ENCODE assay signal across 29 cellular contexts in the genomic region with DNA sequence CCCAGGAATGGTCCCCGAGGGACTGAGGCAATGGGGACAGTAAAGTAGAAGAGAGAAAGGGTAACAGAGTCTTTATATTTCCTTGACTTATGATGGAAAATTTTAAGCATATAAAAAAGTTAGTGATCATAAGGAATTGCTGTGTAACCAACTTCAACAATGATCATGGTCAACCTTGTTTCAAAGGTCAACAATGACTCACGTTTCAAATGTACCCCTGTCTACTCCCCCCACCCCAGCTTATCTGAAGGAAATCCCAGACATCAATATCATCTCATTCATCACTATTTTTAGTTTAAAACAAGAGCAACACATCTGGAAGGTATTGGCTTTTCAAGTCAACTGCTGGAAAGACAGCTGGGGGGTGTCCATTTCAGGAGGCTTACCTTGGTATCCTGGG.
DNase-seq lines count a peak whose midpoint lies in the region; ATAC-seq and TF ChIP-seq lines count a peak whose summit lies in the region.
"Had no signal": no experiment of that assay in that cellular context is flagged by ENCODE, and none has a peak within 500 bp of the region (broad histone marks: within the 10 kb centered on the region; RNA-seq: fewer than 3 reads in every experiment).

No MANE protein-coding gene starts in this region.

- H3K9me3 Mint-ChIP-seq in Calu3 (ENCODE audit: low read depth, unreplicated experiment) (no peaks in the 10 kb centered on the region), mesothelial cell of epicardium (no peaks in the 10 kb centered on the region)
- H3K9me3 Mint-ChIP-seq: activated T-helper 2 cell treated with anti-CD3 and anti-CD28 coated beads, Interferon-gamma antibody, Interleukin-2, Interleukin-4, amounts not matched to agents 10 μg/mL and 5 μg/mL and 100 μg/mL, durations not matched to agents 14 hours and 24 hours and 36 hours; CD4-positive, CD25-positive, alpha-beta regulatory T cell; IgD-negative memory B cell; naive B cell; T-helper 2 cell treated with Interferon-gamma antibody and Interleukin-4, amounts not matched to agents 5 μg/mL and 100 μg/mL, for 36 hours had no signal

- H3K36me3 ChIP-seq in BLaER1 (peaks cover 100% of the 10 kb centered on the region), adrenal gland (replicated peaks in 1 of 2) (peaks cover 0 to 83% of the 10 kb centered on the region in 2 donors)

- no peak for TF ChIP-seq CTCF in Calu3 (IDR thresholded peaks at IDR 0.05; ENCODE audit: unreplicated experiment)
- TF ChIP-seq CTCF in adrenal gland (IDR thresholded peaks at IDR 0.05) = no peak
- TF ChIP-seq CTCF in mesothelial cell of epicardium (IDR thresholded peaks at IDR 0.05; ENCODE audit: unreplicated experiment) = no peak

- TF ChIP-seq POLR2A in adrenal gland (IDR thresholded peaks at IDR 0.05) = no peak

- H4K20me1 ChIP-seq in BLaER1 = no peaks in the 10 kb centered on the region

- intact Hi-C loops in Calu3 (cut with micrococcal nuclease; ENCODE audit: unreplicated experiment) = loop anchor here (5.0 kb wide), 1 partner anchor 46 kb away; no protein-coding TSS in a partner anchor
- intact Hi-C loops in adrenal gland (cut with DNase I) = no loop called here

- H3K36me3 Mint-ChIP-seq in Calu3 (ENCODE audit: insufficient read depth, unreplicated experiment) (peaks cover 77% of the 10 kb centered on the region), mesothelial cell of epicardium (peaks cover 51% of the 10 kb centered on the region)
- H3K36me3 Mint-ChIP-seq: IgD-negative memory B cell had no signal

- 32 to 57% (median 40%) methylated on average over 2 of the region's 2 CpGs for WGBS in adrenal gland, 4 donors

- no peak for ATAC-seq in GM19463 (IDR thresholded peaks at IDR 0.05; ENCODE audit: unreplicated experiment)
- ATAC-seq: activated CD8-positive, alpha-beta memory T cell treated with anti-CD3 and anti-CD28 coated beads, Interleukin-2, amount 10 ng/mL, durations not matched to agents 7 days and 5 days; heart left ventricle; SK-N-SH treated with all-trans-retinoic acid at 6 μM for 48 hours had no signal

- BruUV-seq in Calu3 (replicated peaks; lab: Mats Ljungman, UMichigan) = no TSS peak

- no peak overlapping the region for H3K4me2 ChIP-seq in BLaER1

- DNase-seq in Calu3 (no peak), adrenal gland (no peak), mesothelial cell of epicardium (ENCODE audit: low spot score in 2 of 2, unreplicated experiment in 2 of 2) (no peak), NCI-H748 treated with DMSO at 0.1 percent for 48 hours (lab: John Stamatoyannopoulos, UW) (no peak), retina (no peak)
- DNase-seq: activated CD4-positive, alpha-beta T cell treated with anti-CD3 and anti-CD28 coated beads for 48 hours; activated CD8-positive, alpha-beta memory T cell treated with anti-CD3 and anti-CD28 coated beads, Interleukin-2, amount 10 ng/mL, durations not matched to agents 7 days and 5 days; amygdala; CD4-positive, CD25-positive, alpha-beta regulatory T cell; central memory CD4-positive, alpha-beta T cell; dorsolateral prefrontal cortex; heart left ventricle; mesendoderm; naive B cell; NCI-H1105 treated with DMSO at 0.1 percent for 48 hours; NCI-H2081 treated with DMSO at 0.1 percent for 48 hours; NCI-H345; NCI-H774; occipital lobe; stimulated activated CD4-positive, alpha-beta T cell treated with anti-CD3 and anti-CD28 coated beads, Interleukin-4, amount 100 ng/mL, for 24 hours; stimulated activated naive CD4-positive, alpha-beta T cell treated with Interleukin-2 at 50 U/mL for 16 hours; thyroid gland had no signal

- H3K4me1 Mint-ChIP-seq in Calu3 (ENCODE audit: low read depth, unreplicated experiment) = peaks cover 14% of the 10 kb centered on the region
- no peaks in the 10 kb centered on the region for H3K4me1 Mint-ChIP-seq in mesothelial cell of epicardium
- H3K4me1 Mint-ChIP-seq: activated CD8-positive, alpha-beta memory T cell treated with anti-CD3 and anti-CD28 coated beads, Interleukin-2, amount 10 ng/mL, durations not matched to agents 7 days and 5 days; CD4-positive, CD25-positive, alpha-beta regulatory T cell; naive B cell had no signal

- H3K9ac ChIP-seq in BLaER1 = peak overlapping the region; percentile 19; the same call in 1 of the 2 replicates

- H3K4me3 ChIP-seq in BLaER1 (no peak overlapping the region), adrenal gland (no peak overlapping the region)
- H3K4me3 ChIP-seq: dorsolateral prefrontal cortex, heart left ventricle, right atrium auricular region, thyroid gland had no signal

- H3K27ac ChIP-seq in BLaER1 (no peak overlapping the region), adrenal gland (peak overlapping the region in 3 of 5 donors; percentile 28 to 52 (median 37))
- H3K27ac ChIP-seq: dorsolateral prefrontal cortex, heart left ventricle, right atrium auricular region, thyroid gland had no signal

- H3K4me3 Mint-ChIP-seq in Calu3 (ENCODE audit: low read depth, unreplicated experiment) (no peak overlapping the region), mesothelial cell of epicardium (no peak overlapping the region)
- H3K4me3 Mint-ChIP-seq: activated CD8-positive, alpha-beta memory T cell treated with anti-CD3 and anti-CD28 coated beads, Interleukin-2, amount 10 ng/mL, durations not matched to agents 7 days and 5 days; naive B cell; T-helper 2 cell treated with Interferon-gamma antibody and Interleukin-4, amounts not matched to agents 5 μg/mL and 100 μg/mL, for 36 hours had no signal

- H3K27ac Mint-ChIP-seq in Calu3 (ENCODE audit: unreplicated experiment) = peak overlapping the region; percentile 33
- H3K27ac Mint-ChIP-seq in mesothelial cell of epicardium = peak overlapping the region; percentile 43
- H3K27ac Mint-ChIP-seq: activated CD8-positive, alpha-beta memory T cell treated with anti-CD3 and anti-CD28 coated beads, Interleukin-2, amount 10 ng/mL, durations not matched to agents 7 days and 5 days; activated T-helper 2 cell treated with anti-CD3 and anti-CD28 coated beads, Interferon-gamma antibody, Interleukin-2, Interleukin-4, amounts not matched to agents 10 μg/mL and 5 μg/mL and 100 μg/mL, durations not matched to agents 14 hours and 24 hours and 36 hours had no signal

- CTCF ChIA-PET in Calu3 (lab: Charles Lee) = no interaction called here

- H3K9me3 ChIP-seq in BLaER1 = no peaks in the 10 kb centered on the region
- no peaks in the 10 kb centered on the region for H3K9me3 ChIP-seq in adrenal gland (replicated peaks in 1 of 3)
- H3K9me3 ChIP-seq: heart left ventricle, right atrium auricular region, thyroid gland had no signal

- H3K27me3 Mint-ChIP-seq in Calu3 (ENCODE audit: unreplicated experiment) (no peaks in the 10 kb centered on the region), mesothelial cell of epicardium (ENCODE audit: low read depth) (no peaks in the 10 kb centered on the region)
- H3K27me3 Mint-ChIP-seq: activated CD8-positive, alpha-beta memory T cell treated with anti-CD3 and anti-CD28 coated beads, Interleukin-2, amount 10 ng/mL, durations not matched to agents 7 days and 5 days; CD4-positive, CD25-positive, alpha-beta regulatory T cell; IgD-negative memory B cell; naive B cell had no signal

- H3K4me1 ChIP-seq in BLaER1 (peaks cover 6% of the 10 kb centered on the region; the same call in 1 of the 2 replicates), adrenal gland (replicated peaks in 1 of 2) (peaks cover 8 to 16% of the 10 kb centered on the region in 2 donors)
- H3K4me1 ChIP-seq: heart left ventricle, right atrium auricular region, thyroid gland had no signal

- no peaks in the 10 kb centered on the region for H3K27me3 ChIP-seq in BLaER1
- H3K27me3 ChIP-seq in adrenal gland = no peaks in the 10 kb centered on the region
- H3K27me3 ChIP-seq: dorsolateral prefrontal cortex, heart left ventricle, right atrium auricular region, thyroid gland had no signal
